In the genomic region with DNA sequence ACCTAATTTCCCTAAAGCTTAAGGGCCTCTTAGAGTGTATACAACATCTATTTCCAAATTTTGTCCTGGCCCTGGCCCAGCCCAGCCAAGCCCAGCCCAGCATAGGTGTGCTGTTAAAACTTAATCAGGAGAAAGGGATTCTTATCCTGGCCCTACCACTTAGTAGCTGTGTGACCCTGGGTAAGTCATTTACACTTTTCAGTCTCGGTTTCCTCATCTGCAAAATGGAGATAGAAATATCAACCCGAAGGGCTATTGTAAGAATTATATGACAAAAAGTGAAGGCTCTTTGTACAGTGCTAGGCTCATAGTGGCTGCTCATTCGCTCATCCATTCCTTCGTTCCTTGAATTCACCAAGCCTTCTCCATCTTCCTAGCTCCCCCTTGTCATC, we compare ENCODE assay signal across 8 cellular contexts. TPM values are rescaled to one million over a fixed set of nuclear protein-coding genes. Genes with fewer than 3 reads are reported as not detected.
DNase-seq lines count a peak whose midpoint lies in the region; ATAC-seq and TF ChIP-seq lines count a peak whose summit lies in the region.

No MANE protein-coding gene starts in this region.

- peak overlapping the region; percentile 92 for H3K4me3 Mint-ChIP-seq in Caco-2 (ENCODE audit: unreplicated experiment)

- CTCF ChIA-PET in Caco-2 (lab: Charles Lee): interaction anchor here (0.6 to 6.4 kb wide), 8 partner anchors 22 to 171 kb away, joined by 3 to 65 read pairs (median 4); partner anchors contain the start of gene FLVCR2

- no peaks in the 10 kb centered on the region for H3K4me1 Mint-ChIP-seq in Caco-2 (ENCODE audit: low read depth, unreplicated experiment)

- no peak for DNase-seq in Caco-2
- DNase-seq in epithelial cell of esophagus (ENCODE audit: low read depth): no peak
- DNase-seq in retina: no peak
- no peak for DNase-seq in NCI-H774 (lab: John Stamatoyannopoulos, UW)

- peak overlapping the region; percentile 92 for H3K27ac Mint-ChIP-seq in Caco-2 (ENCODE audit: unreplicated experiment)

- H3K9me3 ChIP-seq in Caco-2: no peaks in the 10 kb centered on the region
- no peaks in the 10 kb centered on the region for H3K9me3 ChIP-seq in OCI-LY3 (ENCODE audit: insufficient read depth, low read length)
- no peaks in the 10 kb centered on the region for H3K9me3 ChIP-seq in neutrophil

- ATAC-seq in GM18519 (IDR thresholded peaks at IDR 0.05; ENCODE audit: low FRiP score, unreplicated experiment) (no peak), GM19395 (IDR thresholded peaks at IDR 0.05; ENCODE audit: unreplicated experiment) (no peak)

- H3K27me3 ChIP-seq in Caco-2 (replicated peaks; ENCODE audit: control insufficient read depth, insufficient read depth, low read length) (no peaks in the 10 kb centered on the region), OCI-LY3 (ENCODE audit: low read depth, low read length) (no peaks in the 10 kb centered on the region), neutrophil (no peaks in the 10 kb centered on the region)

- H4K20me1 ChIP-seq in OCI-LY3 (ENCODE audit: insufficient read depth, low read length): 0 out of 2 replicates have a peak, but pooled peaks cover 5% of the 10 kb centered on the region

- peaks cover 45% of the 10 kb centered on the region for H3K79me2 ChIP-seq in OCI-LY3 (ENCODE audit: low read length)

- peak overlapping the region; percentile 86 for H3K4me2 ChIP-seq in OCI-LY3 (ENCODE audit: low read length)

- H3K4me3 ChIP-seq in Caco-2 (ENCODE audit: low read depth, low read length): peak overlapping the region; percentile 87
- H3K4me3 ChIP-seq in OCI-LY3 (ENCODE audit: low read length): peak overlapping the region; percentile 96
- peak overlapping the region; percentile 90 for H3K4me3 ChIP-seq in epithelial cell of esophagus (ENCODE audit: low read length)
- peak overlapping the region; percentile 97 to 100 for H3K4me3 ChIP-seq in neutrophil (ENCODE audit: low read depth in 1 of 2, low read length in 1 of 2)

- H3K27ac ChIP-seq in OCI-LY3 (ENCODE audit: low read length) (peak overlapping the region; percentile 60), neutrophil (peak overlapping the region; percentile 93)

- H2AFZ ChIP-seq in OCI-LY3 (ENCODE audit: low read depth, low read length): no peak overlapping the region; the same call in 1 of the 2 replicates

- intact Hi-C loops in Caco-2 (cut with micrococcal nuclease; ENCODE audit: unreplicated experiment): loop anchor here (2.0 kb wide), 1 partner anchor 139 kb away; no protein-coding TSS in a partner anchor

- POLR2A ChIA-PET in Caco-2 (lab: Charles Lee): interaction anchor here (0.5 to 1.6 kb wide), 7 partner anchors 12 to 366 kb away, joined by 3 to 11 read pairs (median 7); partner anchors contain the start of gene FLVCR2

- peak overlapping the region; percentile 85 for H3K9ac ChIP-seq in OCI-LY3 (ENCODE audit: low read length)

- no peaks in the 10 kb centered on the region; the same call in 1 of the 2 replicates for H3K36me3 ChIP-seq in Caco-2 (ENCODE audit: control insufficient read depth, insufficient read depth, low read length)
- peaks cover 35% of the 10 kb centered on the region for H3K36me3 ChIP-seq in OCI-LY3 (replicated peaks; ENCODE audit: low read depth, low read length)
- H3K36me3 ChIP-seq in neutrophil: peaks cover 9% of the 10 kb centered on the region

- H3K4me1 ChIP-seq in Caco-2 (no peaks in the 10 kb centered on the region), OCI-LY3 (ENCODE audit: low read length) (peaks cover 8% of the 10 kb centered on the region), neutrophil (ENCODE audit: control insufficient read depth in 1 of 2, insufficient read depth in 1 of 2, low read depth in 1 of 2, low read length in 1 of 2) (peaks cover 18 to 19% of the 10 kb centered on the region in 2 experiments)

- no peaks in the 10 kb centered on the region for H3K9me3 Mint-ChIP-seq in Caco-2 (ENCODE audit: unreplicated experiment)

- H3K27me3 Mint-ChIP-seq in Caco-2 (ENCODE audit: insufficient read depth, unreplicated experiment): no peaks in the 10 kb centered on the region

- TSS peak; percentile 81 for BruUV-seq in Caco-2 (replicated peaks; lab: Mats Ljungman, UMichigan)

- H3K36me3 Mint-ChIP-seq in Caco-2 (ENCODE audit: insufficient read depth, unreplicated experiment): peaks cover 27% of the 10 kb centered on the region

- no peak for TF ChIP-seq CTCF in Caco-2 (IDR thresholded peaks at IDR 0.05; ENCODE audit: insufficient read depth in 1 of 2, low read depth in 1 of 2, low read length in 1 of 2, severe bottlenecking in 1 of 2, unreplicated experiment in 1 of 2)
- TF ChIP-seq CTCF in OCI-LY3 (IDR thresholded peaks at IDR 0.05; ENCODE audit: low read depth, low read length): no peak
- no peak for TF ChIP-seq CTCF in epithelial cell of esophagus (IDR thresholded peaks at IDR 0.05; ENCODE audit: insufficient read depth, low read depth, low read length, missing control alignments)
- TF ChIP-seq CTCF in neutrophil (IDR thresholded peaks at IDR 0.05): no peak

RNA-seq across cellular contexts. Expression of gene ERG28, which starts 0.4 kb away (rescaled TPM):
- 31.0 and 36.1 TPM in 2 replicates for total RNA-seq in Caco-2 (2022)

RNA-seq across cellular contexts. Expression of gene TTLL5, which starts 0.8 kb away (rescaled TPM):
- 38.2 and 45.3 TPM in 2 replicates for total RNA-seq in Caco-2 (2022)
